ENCODE assay signal across 18 cellular contexts in the genomic region with DNA sequence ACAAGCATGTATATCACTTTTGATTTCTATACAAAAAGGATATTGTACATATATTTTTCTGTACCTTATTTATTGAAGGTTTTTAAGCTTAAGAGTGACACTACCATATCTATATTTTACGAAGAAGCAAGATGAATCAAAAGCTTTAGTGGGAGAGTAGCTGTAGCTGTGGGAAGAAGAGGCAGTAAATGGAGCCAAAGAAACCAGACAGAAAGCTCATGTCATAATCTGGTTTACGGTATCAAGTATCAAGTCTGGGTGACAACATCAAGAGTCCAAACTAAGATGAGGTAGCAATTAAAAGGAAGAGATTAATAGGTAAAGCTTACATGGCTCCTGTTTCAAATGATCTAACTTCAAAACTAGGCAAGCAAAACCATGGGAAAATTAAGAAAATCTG. TPM values are rescaled to one million over a fixed set of nuclear protein-coding genes. Genes with fewer than 3 reads are reported as not detected.
DNase-seq lines count a peak whose midpoint lies in the region; ATAC-seq, FAIRE-seq and TF ChIP-seq lines count a peak whose summit lies in the region.
"Had no signal": no experiment of that assay in that cellular context is flagged by ENCODE, and none has a peak within 500 bp of the region (broad histone marks: within the 10 kb centered on the region; RNA-seq: fewer than 3 reads in every experiment).

No MANE protein-coding gene starts in this region.

- no peaks in the 10 kb centered on the region for H3K27me3 ChIP-seq in esophagus muscularis mucosa
- H3K27me3 ChIP-seq: breast epithelium, pancreas had no signal

- peaks cover 15% of the 10 kb centered on the region for H3K9me3 Mint-ChIP-seq in nephron progenitor cell
- peaks cover 2% of the 10 kb centered on the region for H3K9me3 Mint-ChIP-seq in activated CD8-positive, alpha-beta T cell treated with anti-CD3 and anti-CD28 coated beads for 36 hours

- no peak overlapping the region for H3K4me3 Mint-ChIP-seq in nephron progenitor cell
- H3K4me3 Mint-ChIP-seq in activated CD8-positive, alpha-beta T cell treated with anti-CD3 and anti-CD28 coated beads for 36 hours: no peak overlapping the region

- H3K36me3 ChIP-seq in esophagus muscularis mucosa: peaks cover 0 to 19% (median 2%) of the 10 kb centered on the region in 4 donors
- H3K36me3 ChIP-seq: breast epithelium had no signal

- peak overlapping the region; percentile 2 for H3K27ac Mint-ChIP-seq in nephron progenitor cell
- no peak overlapping the region for H3K27ac Mint-ChIP-seq in activated CD8-positive, alpha-beta T cell treated with anti-CD3 and anti-CD28 coated beads for 36 hours

- H3K27me3 Mint-ChIP-seq in nephron progenitor cell (ENCODE audit: low read depth, poor library complexity): no peaks in the 10 kb centered on the region
- no peaks in the 10 kb centered on the region for H3K27me3 Mint-ChIP-seq in activated CD8-positive, alpha-beta T cell treated with anti-CD3 and anti-CD28 coated beads for 36 hours

- CTCF ChIA-PET in activated CD8-positive, alpha-beta T cell treated with anti-CD3 and anti-CD28 coated beads for 36 hours (lab: Charles Lee): interaction anchor here (0.7 kb wide), 1 partner anchor 270 kb away, joined by 3 read pairs; no protein-coding TSS in a partner anchor

- TF ChIP-seq CTCF in esophagus muscularis mucosa (IDR thresholded peaks at IDR 0.05) (no peak), nephron progenitor cell (IDR thresholded peaks at IDR 0.05) (no peak)
- no peak for TF ChIP-seq CTCF in activated CD8-positive, alpha-beta T cell treated with anti-CD3 and anti-CD28 coated beads for 36 hours (IDR thresholded peaks at IDR 0.05)

- H3K36me3 Mint-ChIP-seq in nephron progenitor cell (ENCODE audit: low read depth): peaks cover 41% of the 10 kb centered on the region
- peaks cover 34% of the 10 kb centered on the region for H3K36me3 Mint-ChIP-seq in activated CD8-positive, alpha-beta T cell treated with anti-CD3 and anti-CD28 coated beads for 36 hours (ENCODE audit: low read depth)

- no peak for TF ChIP-seq EP300 in esophagus muscularis mucosa (IDR thresholded peaks at IDR 0.05)

- intact Hi-C loops in esophagus muscularis mucosa (cut with DNase I): no loop called here
- intact Hi-C loops in activated CD8-positive, alpha-beta T cell treated with anti-CD3 and anti-CD28 coated beads for 36 hours (cut with micrococcal nuclease): no loop called here

- TF ChIP-seq POLR2A in GM12892 (IDR thresholded peaks at IDR 0.05; ENCODE audit: low read depth, low read length): no peak
- TF ChIP-seq POLR2A in esophagus muscularis mucosa (IDR thresholded peaks at IDR 0.05; ENCODE audit: low read depth): no peak

- DNase-seq in GM12892 (ENCODE audit: insufficient read length): no peak
- peak; percentile 16 for DNase-seq in NCI-H69 (lab: John Stamatoyannopoulos, UW)
- no peak for DNase-seq in esophagus muscularis mucosa (ENCODE audit: extremely low spot score)
- no peak for DNase-seq in nephron progenitor cell
- DNase-seq in activated CD8-positive, alpha-beta T cell treated with anti-CD3 and anti-CD28 coated beads for 36 hours: no peak
- DNase-seq in effector CD8-positive, alpha-beta T cell (lab: John Stamatoyannopoulos, UW): no peak
- DNase-seq in SK-N-DZ (ENCODE audit: low spot score): no peak
- DNase-seq: activated CD4-positive, alpha-beta T cell treated with anti-CD3 and anti-CD28 coated beads for 48 hours; activated naive CD4-positive, alpha-beta T cell treated with anti-CD3 and anti-CD28 coated beads, Interleukin-2, amount 50 U/mL, for 16 hours; Caco-2; kidney; mucosa of descending colon; NCI-H1694 treated with DMSO at 0.1 percent for 48 hours; NCI-H510A; pancreas; small intestine had no signal

- no peaks in the 10 kb centered on the region for H3K4me1 Mint-ChIP-seq in nephron progenitor cell
- H3K4me1 Mint-ChIP-seq in activated CD8-positive, alpha-beta T cell treated with anti-CD3 and anti-CD28 coated beads for 36 hours (ENCODE audit: low read depth): peaks cover 12% of the 10 kb centered on the region

- peaks cover 8 to 18% (median 11%) of the 10 kb centered on the region in 4 donors for H3K4me1 ChIP-seq in esophagus muscularis mucosa
- H3K4me1 ChIP-seq: breast epithelium, Caco-2, pancreas had no signal

- FAIRE-seq in GM12892 (lab: Jason Lieb, UNC): peak; percentile 62
- FAIRE-seq: kidney had no signal

- no peak for ATAC-seq in activated CD8-positive, alpha-beta T cell treated with anti-CD3 and anti-CD28 coated beads for 36 hours
- no peak for ATAC-seq in GM18511 (IDR thresholded peaks at IDR 0.05; ENCODE audit: unreplicated experiment)
- ATAC-seq: mucosa of descending colon, pancreas had no signal

- 88% methylated on average over 2 of the region's 2 CpGs for WGBS in esophagus muscularis mucosa

- H3K27ac ChIP-seq in esophagus muscularis mucosa (replicated peaks in 1 of 4): peak overlapping the region in 3 of 4 donors; percentile 41 to 55 (median 48)
- H3K27ac ChIP-seq: pancreas had no signal

- POLR2A ChIA-PET in activated CD8-positive, alpha-beta T cell treated with anti-CD3 and anti-CD28 coated beads for 36 hours (lab: Charles Lee): no interaction called here

- no peaks in the 10 kb centered on the region for H3K9me3 ChIP-seq in esophagus muscularis mucosa
- H3K9me3 ChIP-seq: breast epithelium, pancreas had no signal

- H3K4me3 ChIP-seq in esophagus muscularis mucosa: peak overlapping the region; percentile 28 to 51 (median 44)
- H3K4me3 ChIP-seq: mucosa of descending colon, pancreas had no signal

RNA-seq across cellular contexts. Expression of gene CEP83, which starts 54.8 kb away (rescaled TPM):
- 18.0 TPM for polyA plus RNA-seq in GM12892 (2012; ENCODE audit: missing spikeins)
- 10 to 100 TPM in 1 of 4 donors, 1 to 10 TPM in 3; 6.7 to 21.2 (median 8.3) TPM for total RNA-seq in esophagus muscularis mucosa
- total RNA-seq in activated CD8-positive, alpha-beta T cell treated with anti-CD3 and anti-CD28 coated beads for 36 hours: 10 to 100 TPM; 23.5 to 26.5 TPM
- 10.7 and 19.1 TPM in 2 replicates for polyA plus RNA-seq in SK-N-DZ (2014; cell fraction: cytosol; rRNA removed)
- 42.3 and 45.8 TPM in 2 replicates for polyA plus RNA-seq in SK-N-DZ (2014; cell fraction: nucleus; rRNA removed)
